In the genomic region with DNA sequence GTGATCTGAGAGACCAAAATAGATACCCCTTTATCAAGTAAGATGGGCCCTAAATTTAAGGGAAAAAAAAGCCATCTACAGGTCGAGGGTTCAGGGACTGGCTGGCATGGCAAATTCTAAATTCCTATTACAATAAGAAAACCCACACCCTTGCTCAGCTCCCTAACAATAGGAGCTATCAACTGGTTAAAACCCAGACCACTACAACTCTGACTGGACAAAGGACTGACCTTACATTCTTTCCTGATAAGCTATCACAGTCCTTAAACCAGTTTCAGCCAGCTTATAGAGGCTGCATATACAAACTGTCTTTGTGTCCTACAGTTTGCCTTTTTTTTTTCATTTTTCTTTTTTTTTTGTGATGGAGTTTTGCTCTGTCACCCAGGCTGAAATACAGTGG, we compare ENCODE assay signal across 21 cellular contexts.
"Had no signal": no experiment of that assay in that cellular context is flagged by ENCODE, and none has a peak within 500 bp of the region (broad histone marks: within the 10 kb centered on the region; RNA-seq: fewer than 3 reads in every experiment).

No MANE protein-coding gene starts in this region.

- H3K4me3 ChIP-seq: ascending aorta, esophagus muscularis mucosa, gastroesophageal sphincter, pancreas, transverse colon, uterus had no signal

- H3K36me3 ChIP-seq: ascending aorta, esophagus muscularis mucosa, gastroesophageal sphincter, pancreas, transverse colon, uterus had no signal

- H3K27me3 Mint-ChIP-seq: activated CD4-positive, alpha-beta T cell treated with anti-CD3 and anti-CD28 coated beads, Interleukin-2, amount 10 ng/mL, durations not matched to agents 7 days and 5 days; central memory CD8-positive, alpha-beta T cell; natural killer cell treated with Interleukin-12 subunit alpha and Interleukin-12 subunit beta and Interleukin-15 and Interleukin-18, amount 100 ng/mL, for 72 hours; stimulated activated naive CD8-positive, alpha-beta T cell treated with anti-CD3 and anti-CD28 coated beads, Interleukin-15, amount 100 ng/mL, for 72 hours had no signal

- H3K36me3 Mint-ChIP-seq: activated naive CD4-positive, alpha-beta T cell treated with anti-CD3 and anti-CD28 coated beads, Interleukin-2, amount 50 U/mL, for 72 hours; natural killer cell treated with Interleukin-12 subunit alpha and Interleukin-12 subunit beta and Interleukin-15 and Interleukin-18, amount 100 ng/mL, for 72 hours had no signal

- H3K4me1 Mint-ChIP-seq: activated CD4-positive, alpha-beta T cell treated with anti-CD3 and anti-CD28 coated beads, Interleukin-2, amount 10 ng/mL, durations not matched to agents 7 days and 5 days; central memory CD8-positive, alpha-beta T cell; stimulated activated naive CD8-positive, alpha-beta T cell treated with anti-CD3 and anti-CD28 coated beads, Interleukin-15, amount 100 ng/mL, for 72 hours had no signal

- H3K4me3 Mint-ChIP-seq: activated CD4-positive, alpha-beta T cell treated with anti-CD3 and anti-CD28 coated beads, Interleukin-2, amount 10 ng/mL, durations not matched to agents 7 days and 5 days; activated CD8-positive, alpha-beta T cell treated with anti-CD3 and anti-CD28 coated beads, Interleukin-2, amount 10 ng/mL, durations not matched to agents 7 days and 5 days; central memory CD8-positive, alpha-beta T cell; natural killer cell treated with Interleukin-12 subunit alpha and Interleukin-12 subunit beta and Interleukin-15 and Interleukin-18, amount 100 ng/mL, for 72 hours; stimulated activated naive CD8-positive, alpha-beta T cell treated with anti-CD3 and anti-CD28 coated beads, Interleukin-15, amount 100 ng/mL, for 72 hours had no signal

- ATAC-seq: activated CD8-positive, alpha-beta T cell treated with anti-CD3 and anti-CD28 coated beads, Interleukin-2, amount 10 ng/mL, durations not matched to agents 7 days and 5 days; activated naive CD4-positive, alpha-beta T cell treated with anti-CD3 and anti-CD28 coated beads, Interleukin-2, amount 50 U/mL, for 72 hours; gastroesophageal sphincter; left cardiac atrium; natural killer cell treated with Interleukin-12 subunit alpha and Interleukin-12 subunit beta and Interleukin-15 and Interleukin-18, amount 100 ng/mL, for 72 hours; pancreas; right cardiac atrium; stimulated activated naive CD8-positive, alpha-beta T cell treated with anti-CD3 and anti-CD28 coated beads, Interleukin-15, amount 100 ng/mL, for 72 hours had no signal

- H3K9me3 ChIP-seq: ascending aorta, esophagus muscularis mucosa, gastroesophageal sphincter, pancreas, transverse colon, uterus had no signal

- H3K27ac ChIP-seq: ascending aorta, esophagus muscularis mucosa, gastroesophageal sphincter, pancreas, transverse colon, uterus had no signal

- H3K9me3 Mint-ChIP-seq: activated CD4-positive, alpha-beta T cell treated with anti-CD3 and anti-CD28 coated beads, Interleukin-2, amount 10 ng/mL, durations not matched to agents 7 days and 5 days; stimulated activated naive CD8-positive, alpha-beta T cell treated with anti-CD3 and anti-CD28 coated beads, Interleukin-15, amount 100 ng/mL, for 72 hours had no signal

- H3K4me1 ChIP-seq: ascending aorta, esophagus muscularis mucosa, gastroesophageal sphincter, pancreas, transverse colon, uterus had no signal

- H3K27ac Mint-ChIP-seq: activated CD4-positive, alpha-beta T cell treated with anti-CD3 and anti-CD28 coated beads, Interleukin-2, amount 10 ng/mL, durations not matched to agents 7 days and 5 days; activated CD8-positive, alpha-beta T cell treated with anti-CD3 and anti-CD28 coated beads, Interleukin-2, amount 10 ng/mL, durations not matched to agents 7 days and 5 days; activated naive CD4-positive, alpha-beta T cell treated with anti-CD3 and anti-CD28 coated beads, Interleukin-2, amount 50 U/mL, for 72 hours; natural killer cell treated with Interleukin-12 subunit alpha and Interleukin-12 subunit beta and Interleukin-15 and Interleukin-18, amount 100 ng/mL, for 72 hours; stimulated activated naive CD8-positive, alpha-beta T cell treated with anti-CD3 and anti-CD28 coated beads, Interleukin-15, amount 100 ng/mL, for 72 hours had no signal

- DNase-seq: activated CD4-positive, alpha-beta T cell treated with anti-CD3 and anti-CD28 coated beads, Interleukin-2, amount 10 ng/mL, durations not matched to agents 7 days and 5 days; activated CD4-positive, CD25-positive, alpha-beta regulatory T cell treated with anti-CD3 and anti-CD28 coated beads, Interleukin-2, amount 50 U/mL, for 72 hours; activated CD8-positive, alpha-beta T cell treated with anti-CD3 and anti-CD28 coated beads, Interleukin-2, amount 10 ng/mL, durations not matched to agents 7 days and 5 days; activated T-cell treated with anti-CD3 and anti-CD28 coated beads, Interleukin-2, amount 50 U/mL, for 1 hour; effector memory CD4-positive, alpha-beta T cell; head of caudate nucleus; islet precursor cell; left cardiac atrium; pancreas; right cardiac atrium; stimulated activated CD4-positive, alpha-beta T cell treated with anti-CD3 and anti-CD28 coated beads, Interleukin-12 subunit alpha, Interleukin-12 subunit beta, amount 100 ng/mL, for 4 hours; stimulated activated CD4-positive, alpha-beta T cell treated with anti-CD3 and anti-CD28 coated beads, Interleukin-4, amount 100 ng/mL, for 4 hours; stimulated activated naive CD8-positive, alpha-beta T cell treated with anti-CD3 and anti-CD28 coated beads, Interleukin-15, amount 100 ng/mL, for 72 hours; transverse colon; uterus had no signal

- H3K27me3 ChIP-seq: ascending aorta, esophagus muscularis mucosa, gastroesophageal sphincter, pancreas, transverse colon, uterus had no signal
